ENCODE assay signal across 8 cellular contexts in genomic region chr3:71512000-71512399, GRCh38.
DNase-seq lines count a peak whose midpoint lies in the region; TF ChIP-seq lines count a peak whose summit lies in the region.

No MANE protein-coding gene starts in this region.

- peak; percentile 25 for DNase-seq in SKM-1 treated with dmso at 0.1 percent for 144 hours (lab: John Stamatoyannopoulos, UW; ENCODE audit: unreplicated experiment)
- no peak for DNase-seq in SKM-1 (lab: John Stamatoyannopoulos, UW; ENCODE audit: unreplicated experiment)
- peak; percentile 21 for DNase-seq in activated naive CD8-positive, alpha-beta T cell treated with anti-CD3 and anti-CD28 coated beads, Interleukin-2, amount 50 U/mL, for 16 hours (ENCODE audit: low read depth, low spot score)
- DNase-seq in stimulated activated CD4-positive, alpha-beta T cell treated with anti-CD3 and anti-CD28 coated beads, TNF-alpha, amount 100 ng/mL, for 4 hours (ENCODE audit: low read depth in 3 of 3): peak in 2 of 3 experiments; percentile 20 to 33
- no peak for DNase-seq in nephron progenitor cell
- DNase-seq in GOT3 (lab: John Stamatoyannopoulos, UW): no peak
- DNase-seq in NCI-H2227 (lab: John Stamatoyannopoulos, UW; ENCODE audit: unreplicated experiment): no peak

- H3K27ac Mint-ChIP-seq in nephron progenitor cell: no peak overlapping the region

- H3K4me3 Mint-ChIP-seq in nephron progenitor cell: no peak overlapping the region

- peaks cover 2% of the 10 kb centered on the region for H3K36me3 Mint-ChIP-seq in nephron progenitor cell (ENCODE audit: low read depth)

- peaks cover 4% of the 10 kb centered on the region for H3K9me3 Mint-ChIP-seq in nephron progenitor cell

- H3K27me3 Mint-ChIP-seq in nephron progenitor cell (ENCODE audit: low read depth, poor library complexity): peaks cover 3% of the 10 kb centered on the region

- TF ChIP-seq CTCF in LNCAP (IDR thresholded peaks at IDR 0.05) (peak; percentile 10; the same call in 1 of the 2 replicates), nephron progenitor cell (IDR thresholded peaks at IDR 0.05) (no peak)

- H3K4me1 Mint-ChIP-seq in nephron progenitor cell: peaks cover 21% of the 10 kb centered on the region

Comparison
In these comparisons a context has a peak if more than half of its experiments do, and no peak if none do; other contexts are left out.
1. DNase-seq: peak in SKM-1 treated with dmso at 0.1 percent for 144 hours (single experiment), activated naive CD8-positive, alpha-beta T cell treated with anti-CD3 and anti-CD28 coated beads, Interleukin-2, amount 50 U/mL, for 16 hours (single experiment) and stimulated activated CD4-positive, alpha-beta T cell treated with anti-CD3 and anti-CD28 coated beads, TNF-alpha, amount 100 ng/mL, for 4 hours (2 of 3); none in SKM-1 (single experiment), nephron progenitor cell (single experiment), GOT3 (single experiment) and NCI-H2227 (single experiment).